In genomic region chr22:30869996-30870395, GRCh38 we compare ENCODE assay signal across 11 cellular contexts.
"Had no signal": no experiment of that assay in that cellular context is flagged by ENCODE, and none has a peak within 500 bp of the region (broad histone marks: within the 10 kb centered on the region; RNA-seq: fewer than 3 reads in every experiment).

No MANE protein-coding gene starts in this region.

- H3K4me3 Mint-ChIP-seq: activated naive CD8-positive, alpha-beta T cell treated with anti-CD3 and anti-CD28 coated beads, Interleukin-2, amount 50 U/mL, for 24 hours; activated T-cell treated with anti-CD3 and anti-CD28 coated beads, Interleukin-2, amount 50 U/mL, for 4 hours; nephron; T-helper 2 cell treated with Interferon-gamma antibody and Interleukin-4, amounts not matched to agents 5 μg/mL and 100 μg/mL, for 36 hours had no signal

- H3K9me3 ChIP-seq: thyroid gland had no signal

- H3K9me3 Mint-ChIP-seq: activated naive CD8-positive, alpha-beta T cell treated with anti-CD3 and anti-CD28 coated beads, Interleukin-2, amount 50 U/mL, for 24 hours; activated T-cell treated with anti-CD3 and anti-CD28 coated beads, Interleukin-2, amount 50 U/mL, for 4 hours; nephron; T-helper 2 cell treated with Interferon-gamma antibody and Interleukin-4, amounts not matched to agents 5 μg/mL and 100 μg/mL, for 36 hours had no signal

- DNase-seq: activated CD4-positive, alpha-beta T cell treated with anti-CD3 and anti-CD28 coated beads, Interleukin-2, amount 50 U/mL, for 4 hours; activated CD4-positive, CD25-positive, alpha-beta regulatory T cell treated with anti-CD3 and anti-CD28 coated beads, Interleukin-2, amount 50 U/mL, for 72 hours; activated gamma-delta T cell treated with Interleukin-2 at 50 U/mL for 16 hours; activated naive CD8-positive, alpha-beta T cell treated with anti-CD3 and anti-CD28 coated beads, Interleukin-2, amount 50 U/mL, for 24 hours; activated T-cell treated with anti-CD3 and anti-CD28 coated beads, Interleukin-2, amount 50 U/mL, for 4 hours; effector CD4-positive, alpha-beta T cell; stimulated activated CD4-positive, alpha-beta T cell treated with anti-CD3 and anti-CD28 coated beads, Interleukin-4, amount 100 ng/mL, for 4 hours; SW 1271; thyroid gland had no signal

- H3K4me1 Mint-ChIP-seq: activated naive CD8-positive, alpha-beta T cell treated with anti-CD3 and anti-CD28 coated beads, Interleukin-2, amount 50 U/mL, for 24 hours had no signal

- ATAC-seq: activated naive CD8-positive, alpha-beta T cell treated with anti-CD3 and anti-CD28 coated beads, Interleukin-2, amount 50 U/mL, for 24 hours; activated T-cell treated with anti-CD3 and anti-CD28 coated beads, Interleukin-2, amount 50 U/mL, for 4 hours had no signal

- H3K4me1 ChIP-seq: thyroid gland had no signal

- H3K36me3 ChIP-seq: thyroid gland had no signal

- H3K27me3 ChIP-seq: thyroid gland had no signal

- H3K4me3 ChIP-seq: thyroid gland had no signal

- H3K27ac Mint-ChIP-seq: activated naive CD8-positive, alpha-beta T cell treated with anti-CD3 and anti-CD28 coated beads, Interleukin-2, amount 50 U/mL, for 24 hours; nephron; T-helper 2 cell treated with Interferon-gamma antibody and Interleukin-4, amounts not matched to agents 5 μg/mL and 100 μg/mL, for 36 hours had no signal

- H3K27me3 Mint-ChIP-seq: activated naive CD8-positive, alpha-beta T cell treated with anti-CD3 and anti-CD28 coated beads, Interleukin-2, amount 50 U/mL, for 24 hours had no signal

- H3K27ac ChIP-seq: thyroid gland had no signal
